Comparison of ENCODE assay signal across 1 cellular context in the genomic region with DNA sequence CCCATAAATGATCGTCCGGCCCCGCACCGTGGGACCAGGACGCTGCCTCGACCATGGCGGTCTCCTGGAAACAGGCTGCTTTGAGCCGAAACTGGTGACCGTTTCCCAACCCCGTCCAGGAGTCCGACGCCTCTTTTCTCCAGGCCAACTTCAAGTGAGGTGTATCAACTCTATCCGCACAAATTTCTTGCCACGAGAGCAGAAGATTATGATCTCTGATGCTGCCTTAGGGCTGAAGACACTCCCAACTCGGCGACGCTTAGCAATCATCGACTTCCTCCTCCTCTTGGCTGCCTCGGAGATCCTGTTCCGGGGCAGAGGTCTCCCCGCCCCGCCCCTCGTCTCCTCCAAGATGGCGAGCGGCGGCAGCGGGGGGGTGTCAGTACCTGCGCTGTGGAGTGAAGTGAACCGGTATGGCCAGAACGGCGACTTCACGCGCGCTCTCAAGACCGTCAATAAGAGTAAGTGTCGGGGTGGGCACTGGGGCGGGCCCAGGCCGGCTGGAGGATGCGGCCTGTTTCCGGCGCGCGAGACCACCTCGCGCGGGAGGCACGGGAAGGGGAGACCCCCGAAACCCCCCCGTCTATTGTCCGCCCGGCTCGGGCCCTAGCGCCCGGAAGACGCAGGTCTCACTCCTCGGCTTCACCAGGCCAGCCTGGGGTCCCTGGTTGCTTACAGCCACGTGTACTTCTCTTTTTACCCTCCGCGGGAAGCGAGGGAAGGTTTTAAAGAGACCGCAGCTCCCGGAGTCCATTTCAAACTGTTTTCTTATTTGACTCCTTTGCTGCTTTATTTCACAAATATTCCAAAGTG.
TF ChIP-seq lines count a peak whose summit lies in the region.

A gene with protein sequence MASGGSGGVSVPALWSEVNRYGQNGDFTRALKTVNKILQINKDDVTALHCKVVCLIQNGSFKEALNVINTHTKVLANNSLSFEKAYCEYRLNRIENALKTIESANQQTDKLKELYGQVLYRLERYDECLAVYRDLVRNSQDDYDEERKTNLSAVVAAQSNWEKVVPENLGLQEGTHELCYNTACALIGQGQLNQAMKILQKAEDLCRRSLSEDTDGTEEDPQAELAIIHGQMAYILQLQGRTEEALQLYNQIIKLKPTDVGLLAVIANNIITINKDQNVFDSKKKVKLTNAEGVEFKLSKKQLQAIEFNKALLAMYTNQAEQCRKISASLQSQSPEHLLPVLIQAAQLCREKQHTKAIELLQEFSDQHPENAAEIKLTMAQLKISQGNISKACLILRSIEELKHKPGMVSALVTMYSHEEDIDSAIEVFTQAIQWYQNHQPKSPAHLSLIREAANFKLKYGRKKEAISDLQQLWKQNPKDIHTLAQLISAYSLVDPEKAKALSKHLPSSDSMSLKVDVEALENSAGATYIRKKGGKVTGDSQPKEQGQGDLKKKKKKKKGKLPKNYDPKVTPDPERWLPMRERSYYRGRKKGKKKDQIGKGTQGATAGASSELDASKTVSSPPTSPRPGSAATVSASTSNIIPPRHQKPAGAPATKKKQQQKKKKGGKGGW (plus strand): TSS at position 334 of the 813 bp plus-strand sequence. CDS start 19 bp downstream, at position 353.

TF ChIP-seq in HepG2, 621 proteins besides CTCF, POLR2A, EP300 and RAD21 (continued from another document and continues in another):
- TF ChIP-seq PRDM4 (CRISPR knock-in tag; IDR thresholded peaks at IDR 0.05; ENCODE audit: borderline replicate concordance) (no peak), BRF2 (CRISPR knock-in tag; IDR thresholded peaks at IDR 0.05) (no peak), ZSCAN12 (CRISPR knock-in tag; IDR thresholded peaks at IDR 0.05) (no peak), SIN3A (IDR thresholded peaks at IDR 0.05; ENCODE audit: borderline replicate concordance, low read depth, low read length) (peak; percentile 64; the same call in 1 of the 2 replicates), NONO (IDR thresholded peaks at IDR 0.05) (no peak), NONO (CRISPR knock-in tag; conservative IDR thresholded peaks at IDR 0.05) (peak; percentile 50), ZNF891 (CRISPR knock-in tag; IDR thresholded peaks at IDR 0.05) (peak; percentile 59), ZBTB33 (CRISPR knock-in tag; IDR thresholded peaks at IDR 0.05) (no peak), ZC3H13 (CRISPR knock-in tag; IDR thresholded peaks at IDR 0.05) (no peak; the same call in 1 of the 2 replicates), DDIT3 (CRISPR knock-in tag; IDR thresholded peaks at IDR 0.05) (no peak), HNRNPK (IDR thresholded peaks at IDR 0.05; ENCODE audit: low read depth, low read length, poor library complexity, severe bottlenecking) (no peak), ZBTB39 (CRISPR knock-in tag; IDR thresholded peaks at IDR 0.05) (no peak), ZNF614 (CRISPR knock-in tag; IDR thresholded peaks at IDR 0.05; ENCODE audit: borderline replicate concordance) (no peak), ZKSCAN5 (CRISPR knock-in tag; IDR thresholded peaks at IDR 0.05) (no peak), CC2D1A (CRISPR knock-in tag; IDR thresholded peaks at IDR 0.05) (no peak), ZNF652 (CRISPR knock-in tag; IDR thresholded peaks at IDR 0.05; ENCODE audit: borderline replicate concordance, low read depth) (no peak), THAP9 (CRISPR knock-in tag; IDR thresholded peaks at IDR 0.05; ENCODE audit: borderline replicate concordance) (peak; percentile 98), ZBTB8A (CRISPR knock-in tag; IDR thresholded peaks at IDR 0.05; ENCODE audit: borderline replicate concordance, low read depth) (0 out of 2 replicates have a peak, but pooled peaks have one; percentile 39), ZBTB3 (CRISPR knock-in tag; IDR thresholded peaks at IDR 0.05; ENCODE audit: borderline replicate concordance, low read depth) (no peak), ZKSCAN8 (CRISPR knock-in tag; IDR thresholded peaks at IDR 0.05; ENCODE audit: borderline replicate concordance) (no peak), ARNTL (CRISPR knock-in tag; IDR thresholded peaks at IDR 0.05) (no peak), ZNF75D (CRISPR knock-in tag; IDR thresholded peaks at IDR 0.05; ENCODE audit: borderline replicate concordance) (no peak), CHD4 (IDR thresholded peaks at IDR 0.05; ENCODE audit: borderline replicate concordance, low read length) (no peak), NRL (CRISPR knock-in tag; IDR thresholded peaks at IDR 0.05; ENCODE audit: borderline replicate concordance) (no peak)
- TF ChIP-seq, protein P1, sequence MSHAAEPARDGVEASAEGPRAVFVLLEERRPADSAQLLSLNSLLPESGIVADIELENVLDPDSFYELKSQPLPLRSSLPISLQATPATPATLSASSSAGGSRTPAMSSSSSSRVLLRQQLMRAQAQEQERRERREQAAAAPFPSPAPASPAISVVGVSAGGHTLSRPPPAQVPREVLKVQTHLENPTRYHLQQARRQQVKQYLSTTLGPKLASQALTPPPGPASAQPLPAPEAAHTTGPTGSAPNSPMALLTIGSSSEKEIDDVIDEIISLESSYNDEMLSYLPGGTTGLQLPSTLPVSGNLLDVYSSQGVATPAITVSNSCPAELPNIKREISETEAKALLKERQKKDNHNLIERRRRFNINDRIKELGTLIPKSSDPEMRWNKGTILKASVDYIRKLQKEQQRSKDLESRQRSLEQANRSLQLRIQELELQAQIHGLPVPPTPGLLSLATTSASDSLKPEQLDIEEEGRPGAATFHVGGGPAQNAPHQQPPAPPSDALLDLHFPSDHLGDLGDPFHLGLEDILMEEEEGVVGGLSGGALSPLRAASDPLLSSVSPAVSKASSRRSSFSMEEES (CRISPR knock-in tag; IDR thresholded peaks at IDR 0.05): no peak
- TF ChIP-seq, protein P2, sequence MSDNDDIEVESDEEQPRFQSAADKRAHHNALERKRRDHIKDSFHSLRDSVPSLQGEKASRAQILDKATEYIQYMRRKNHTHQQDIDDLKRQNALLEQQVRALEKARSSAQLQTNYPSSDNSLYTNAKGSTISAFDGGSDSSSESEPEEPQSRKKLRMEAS (IDR thresholded peaks at IDR 0.05): peak; percentile 53
- TF ChIP-seq, protein P3, sequence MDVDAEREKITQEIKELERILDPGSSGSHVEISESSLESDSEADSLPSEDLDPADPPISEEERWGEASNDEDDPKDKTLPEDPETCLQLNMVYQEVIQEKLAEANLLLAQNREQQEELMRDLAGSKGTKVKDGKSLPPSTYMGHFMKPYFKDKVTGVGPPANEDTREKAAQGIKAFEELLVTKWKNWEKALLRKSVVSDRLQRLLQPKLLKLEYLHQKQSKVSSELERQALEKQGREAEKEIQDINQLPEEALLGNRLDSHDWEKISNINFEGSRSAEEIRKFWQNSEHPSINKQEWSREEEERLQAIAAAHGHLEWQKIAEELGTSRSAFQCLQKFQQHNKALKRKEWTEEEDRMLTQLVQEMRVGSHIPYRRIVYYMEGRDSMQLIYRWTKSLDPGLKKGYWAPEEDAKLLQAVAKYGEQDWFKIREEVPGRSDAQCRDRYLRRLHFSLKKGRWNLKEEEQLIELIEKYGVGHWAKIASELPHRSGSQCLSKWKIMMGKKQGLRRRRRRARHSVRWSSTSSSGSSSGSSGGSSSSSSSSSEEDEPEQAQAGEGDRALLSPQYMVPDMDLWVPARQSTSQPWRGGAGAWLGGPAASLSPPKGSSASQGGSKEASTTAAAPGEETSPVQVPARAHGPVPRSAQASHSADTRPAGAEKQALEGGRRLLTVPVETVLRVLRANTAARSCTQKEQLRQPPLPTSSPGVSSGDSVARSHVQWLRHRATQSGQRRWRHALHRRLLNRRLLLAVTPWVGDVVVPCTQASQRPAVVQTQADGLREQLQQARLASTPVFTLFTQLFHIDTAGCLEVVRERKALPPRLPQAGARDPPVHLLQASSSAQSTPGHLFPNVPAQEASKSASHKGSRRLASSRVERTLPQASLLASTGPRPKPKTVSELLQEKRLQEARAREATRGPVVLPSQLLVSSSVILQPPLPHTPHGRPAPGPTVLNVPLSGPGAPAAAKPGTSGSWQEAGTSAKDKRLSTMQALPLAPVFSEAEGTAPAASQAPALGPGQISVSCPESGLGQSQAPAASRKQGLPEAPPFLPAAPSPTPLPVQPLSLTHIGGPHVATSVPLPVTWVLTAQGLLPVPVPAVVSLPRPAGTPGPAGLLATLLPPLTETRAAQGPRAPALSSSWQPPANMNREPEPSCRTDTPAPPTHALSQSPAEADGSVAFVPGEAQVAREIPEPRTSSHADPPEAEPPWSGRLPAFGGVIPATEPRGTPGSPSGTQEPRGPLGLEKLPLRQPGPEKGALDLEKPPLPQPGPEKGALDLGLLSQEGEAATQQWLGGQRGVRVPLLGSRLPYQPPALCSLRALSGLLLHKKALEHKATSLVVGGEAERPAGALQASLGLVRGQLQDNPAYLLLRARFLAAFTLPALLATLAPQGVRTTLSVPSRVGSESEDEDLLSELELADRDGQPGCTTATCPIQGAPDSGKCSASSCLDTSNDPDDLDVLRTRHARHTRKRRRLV (CRISPR knock-in tag; IDR thresholded peaks at IDR 0.05): no peak
